18 cellular contexts compared by ENCODE assay signal in the genomic region with DNA sequence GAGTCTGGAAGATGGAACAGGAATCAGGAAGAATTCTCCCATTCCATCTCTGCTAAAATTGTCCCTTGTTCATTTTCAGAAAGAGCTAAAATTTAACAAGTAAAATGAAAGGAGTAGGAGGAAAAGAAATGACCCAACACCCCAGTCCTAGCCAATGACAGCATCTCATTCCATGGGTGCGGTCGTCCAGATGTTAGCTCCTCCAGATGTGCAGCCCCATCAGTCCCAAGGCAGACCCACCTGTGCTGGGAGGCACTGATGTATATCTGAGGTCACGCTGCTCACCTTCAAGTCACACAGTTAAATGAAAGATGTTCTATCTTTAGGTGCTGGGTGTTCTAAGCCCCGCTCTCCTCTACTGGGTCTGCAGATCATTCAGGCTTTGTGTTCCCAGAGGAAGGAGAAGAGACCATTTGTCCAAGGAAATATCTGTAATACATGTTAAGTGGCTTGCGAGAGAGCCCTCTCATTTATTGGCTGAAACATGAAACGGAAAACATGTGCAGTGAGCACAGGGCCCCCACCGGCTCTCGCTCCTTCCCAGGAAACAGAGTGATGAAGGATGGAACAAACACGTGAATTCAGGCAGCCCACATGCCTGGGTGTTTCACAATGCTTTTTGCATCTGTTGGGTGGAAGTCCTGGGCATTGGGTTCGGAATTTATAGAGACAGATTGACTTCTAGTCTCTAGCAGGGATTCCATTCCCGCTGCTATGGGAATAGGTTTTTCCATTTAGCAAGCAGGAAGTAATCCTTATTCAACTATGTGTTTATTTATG.
A peak's percentile ranks its signal among the peaks of the same experiment; 100 is the strongest.
DNase-seq lines count a peak whose midpoint lies in the region; ATAC-seq and TF ChIP-seq lines count a peak whose summit lies in the region.
"Had no signal": no experiment of that assay in that cellular context is flagged by ENCODE, and none has a peak within 500 bp of the region (broad histone marks: within the 10 kb centered on the region; RNA-seq: fewer than 3 reads in every experiment).

No MANE protein-coding gene starts in this region.

- H3K36me3 ChIP-seq in BJ (ENCODE audit: control insufficient read depth, insufficient read depth, low read length) (no peaks in the 10 kb centered on the region), gastrocnemius medialis (no peaks in the 10 kb centered on the region)

- POLR2A ChIA-PET in BJ (lab: Charles Lee): no interaction called here

- in situ Hi-C loops in astrocyte of the spinal cord (cut with HindIII; ENCODE audit: low sequenced_read_pairs): no loop called here
- in situ Hi-C loops in gastrocnemius medialis (cut with MboI; ENCODE audit: low sequenced_read_pairs in 4 of 4): no loop called here

- H3K4me3 ChIP-seq in BJ (ENCODE audit: low read depth, low read length) (no peak overlapping the region), astrocyte of the spinal cord (ENCODE audit: low read depth, low read length) (no peak overlapping the region), gastrocnemius medialis (no peak overlapping the region)
- H3K4me3 ChIP-seq: lung had no signal

- peaks cover 6% of the 10 kb centered on the region in 2 donors for H3K4me1 ChIP-seq in gastrocnemius medialis

- DNase-seq in BJ (ENCODE audit: low read depth) (peak; percentile 52), astrocyte of the spinal cord (ENCODE audit: low read depth, low spot score) (peak; percentile 15), iris pigment epithelial cell (ENCODE audit: low read depth) (peak; percentile 41), gastrocnemius medialis (peak; percentile 44 to 64), dedifferentiated amniotic fluid mesenchymal stem cell (ENCODE audit: extremely low spot score) (no peak)
- DNase-seq: ACHN; activated CD4-positive, alpha-beta T cell treated with anti-CD3 and anti-CD28 coated beads for 4 hours; DMS79 treated with DMSO at 0.1 percent for 48 hours; erythroblast; head of caudate nucleus; Kasumi-1; natural killer cell; NCI-H1092; NCI-H2029 treated with DMSO at 0.1 percent for 48 hours had no signal

- TF ChIP-seq CTCF in BJ (IDR thresholded peaks at IDR 0.05; ENCODE audit: insufficient read depth, low read depth, low read length) (no peak), astrocyte of the spinal cord (IDR thresholded peaks at IDR 0.05; ENCODE audit: low read depth, low read length) (no peak), gastrocnemius medialis (IDR thresholded peaks at IDR 0.05 in 4 of 5, conservative IDR thresholded peaks at IDR 0.05 in 1 of 5) (no peak)

- H3K27ac ChIP-seq in gastrocnemius medialis: peak overlapping the region in 3 of 4 donors; percentile 46 to 62 (median 55)

- intact Hi-C loops in gastrocnemius medialis (cut with DNase I; ENCODE audit: low total_unique reads): no loop called here

- ATAC-seq in gastrocnemius medialis (peak; percentile 77 to 83), HG03469 (IDR thresholded peaks at IDR 0.05; ENCODE audit: unreplicated experiment) (no peak), HG03108 (IDR thresholded peaks at IDR 0.05; ENCODE audit: unreplicated experiment) (no peak), HG03571 (IDR thresholded peaks at IDR 0.05; ENCODE audit: unreplicated experiment) (no peak)
- ATAC-seq: natural killer cell had no signal

- no peaks in the 10 kb centered on the region for H3K9me3 ChIP-seq in gastrocnemius medialis

- TF ChIP-seq POLR2A in gastrocnemius medialis (IDR thresholded peaks at IDR 0.05): no peak

- CTCF ChIA-PET in BJ (lab: Yijun Ruan, JAX): no interaction called here

- H3K27me3 ChIP-seq in BJ (ENCODE audit: control insufficient read depth, insufficient read depth, low read length) (no peaks in the 10 kb centered on the region), gastrocnemius medialis (no peaks in the 10 kb centered on the region)

Comparison
In these comparisons a context has a peak if more than half of its experiments do, and no peak if none do; other contexts are left out.
1. ATAC-seq: peak in gastrocnemius medialis (2 of 2); none in HG03469 (single experiment), HG03108 (single experiment) and HG03571 (single experiment).